Comparison of ENCODE assay signal across 11 cellular contexts in genomic region chr2:220394433-220394832, GRCh38.
DNase-seq lines count a peak whose midpoint lies in the region; ATAC-seq, FAIRE-seq and TF ChIP-seq lines count a peak whose summit lies in the region.
"Had no signal": no experiment of that assay in that cellular context is flagged by ENCODE, and none has a peak within 500 bp of the region (broad histone marks: within the 10 kb centered on the region; RNA-seq: fewer than 3 reads in every experiment).

No MANE protein-coding gene starts in this region.

- no peaks in the 10 kb centered on the region for H3K36me3 ChIP-seq in GM23248 (ENCODE audit: low read depth)
- H3K36me3 ChIP-seq in astrocyte (ENCODE audit: insufficient read depth, low read length): no peaks in the 10 kb centered on the region
- H3K36me3 ChIP-seq in stomach: no peaks in the 10 kb centered on the region

- no peaks in the 10 kb centered on the region for H3K27me3 Mint-ChIP-seq in astrocyte (ENCODE audit: low read depth, unreplicated experiment)

- TF ChIP-seq EP300 in stomach (IDR thresholded peaks at IDR 0.05): no peak

- H3K9me2 ChIP-seq in GM23248 (ENCODE audit: insufficient read depth): no peaks in the 10 kb centered on the region

- no peak for ATAC-seq in GM19324 (IDR thresholded peaks at IDR 0.05; ENCODE audit: low FRiP score, unreplicated experiment)
- ATAC-seq: activated T-cell treated with anti-CD3 and anti-CD28 coated beads, Interleukin-2, amount 50 U/mL, for 4 hours; psoas muscle had no signal

- H3K27me3 ChIP-seq in GM23248 (replicated peaks; ENCODE audit: insufficient read depth) (no peaks in the 10 kb centered on the region), astrocyte (ENCODE audit: insufficient read depth, low read length) (no peaks in the 10 kb centered on the region), stomach (no peaks in the 10 kb centered on the region)
- H3K27me3 ChIP-seq: dorsolateral prefrontal cortex had no signal

- H3K9me3 ChIP-seq in GM23248 (ENCODE audit: low read depth): no peaks in the 10 kb centered on the region
- H3K9me3 ChIP-seq in astrocyte (ENCODE audit: insufficient read depth, low read depth, low read length): no peaks in the 10 kb centered on the region
- H3K9me3 ChIP-seq in stomach: no peaks in the 10 kb centered on the region
- H3K9me3 ChIP-seq: psoas muscle had no signal

- H3K9ac ChIP-seq in GM23248 (no peak overlapping the region), astrocyte (ENCODE audit: low read length) (no peak overlapping the region)

- intact Hi-C loops in stomach (cut with DNase I; ENCODE audit: low total_unique reads): no loop called here

- H3K4me1 ChIP-seq in GM23248 (ENCODE audit: insufficient read depth) (no peaks in the 10 kb centered on the region; the same call in 1 of the 2 replicates), astrocyte (ENCODE audit: insufficient read depth, low read length) (peaks cover 4% of the 10 kb centered on the region), stomach (no peaks in the 10 kb centered on the region)
- H3K4me1 ChIP-seq: psoas muscle had no signal

- no peak overlapping the region for H3K4me3 Mint-ChIP-seq in astrocyte (ENCODE audit: unreplicated experiment)
- H3K4me3 Mint-ChIP-seq: activated T-cell treated with anti-CD3 and anti-CD28 coated beads, Interleukin-2, amount 50 U/mL, for 4 hours had no signal

- H2AFZ ChIP-seq in GM23248: no peak overlapping the region
- H2AFZ ChIP-seq in astrocyte (ENCODE audit: low read depth, low read length): no peak overlapping the region

- H3K27ac ChIP-seq in GM23248: no peak overlapping the region
- H3K27ac ChIP-seq in astrocyte (ENCODE audit: low read depth, low read length): no peak overlapping the region
- no peak overlapping the region for H3K27ac ChIP-seq in stomach
- H3K27ac ChIP-seq: dorsolateral prefrontal cortex, psoas muscle had no signal

- no peak for TF ChIP-seq CTCF in astrocyte (IDR thresholded peaks at IDR 0.05; ENCODE audit: insufficient read depth, low read depth, low read length)
- TF ChIP-seq CTCF in stomach (IDR thresholded peaks at IDR 0.05): no peak

- no peaks in the 10 kb centered on the region for H3K36me3 Mint-ChIP-seq in astrocyte (ENCODE audit: low read depth, unreplicated experiment)

- H3K27ac Mint-ChIP-seq in astrocyte (ENCODE audit: unreplicated experiment): no peak overlapping the region

- H3K79me2 ChIP-seq in GM23248 (ENCODE audit: insufficient read depth): no peaks in the 10 kb centered on the region
- H3K79me2 ChIP-seq in astrocyte (ENCODE audit: insufficient read depth, low read length): no peaks in the 10 kb centered on the region

- H4K20me1 ChIP-seq in GM23248 (ENCODE audit: insufficient read depth) (no peaks in the 10 kb centered on the region), astrocyte (ENCODE audit: insufficient read depth, low read length) (no peaks in the 10 kb centered on the region)

- H3K4me3 ChIP-seq in GM23248: no peak overlapping the region
- no peak overlapping the region for H3K4me3 ChIP-seq in astrocyte (ENCODE audit: insufficient read depth, low read depth, low read length)
- H3K4me3 ChIP-seq in stomach: no peak overlapping the region
- H3K4me3 ChIP-seq: dorsolateral prefrontal cortex, psoas muscle had no signal

- no peak for TF ChIP-seq POLR2A in stomach (IDR thresholded peaks at IDR 0.05)

- FAIRE-seq in astrocyte (lab: Jason Lieb, UNC): no peak

- no peaks in the 10 kb centered on the region for H3K9me3 Mint-ChIP-seq in astrocyte (ENCODE audit: unreplicated experiment)
- H3K9me3 Mint-ChIP-seq: activated T-cell treated with anti-CD3 and anti-CD28 coated beads, Interleukin-2, amount 50 U/mL, for 4 hours had no signal

- in situ Hi-C loops in GM23248 (cut with MboI): no loop called here

- no peaks in the 10 kb centered on the region for H3K4me1 Mint-ChIP-seq in astrocyte (ENCODE audit: low read depth, unreplicated experiment)

- no peaks in the 10 kb centered on the region for H3F3A ChIP-seq in GM23248 (ENCODE audit: insufficient read depth)

- H3K4me2 ChIP-seq in GM23248 (ENCODE audit: unreplicated experiment) (no peak overlapping the region), astrocyte (ENCODE audit: low read length) (no peak overlapping the region)

- peak; percentile 60 for DNase-seq in GM23248
- peak; percentile 79 for DNase-seq in NCI-H1694 treated with DMSO at 0.1 percent for 48 hours (lab: John Stamatoyannopoulos, UW)
- DNase-seq in astrocyte (ENCODE audit: low read depth): peak; percentile 57
- DNase-seq in left kidney (ENCODE audit: low read depth, low spot score): peak; percentile 11
- DNase-seq in activated naive CD4-positive, alpha-beta T cell (lab: John Stamatoyannopoulos, UW): no peak
- DNase-seq in stomach: no peak
- DNase-seq: activated T-cell treated with anti-CD3 and anti-CD28 coated beads, Interleukin-2, amount 50 U/mL, for 4 hours; psoas muscle; T-helper 2 cell had no signal

Comparison
In these comparisons a context has a peak if more than half of its experiments do, and no peak if none do; other contexts are left out.
1. DNase-seq: peak in GM23248 (single experiment), NCI-H1694 treated with DMSO at 0.1 percent for 48 hours (single experiment), astrocyte (single experiment) and left kidney (single experiment); none in activated naive CD4-positive, alpha-beta T cell (0 of 4) and stomach (single experiment).